13 cellular contexts compared by ENCODE assay signal in the genomic region with DNA sequence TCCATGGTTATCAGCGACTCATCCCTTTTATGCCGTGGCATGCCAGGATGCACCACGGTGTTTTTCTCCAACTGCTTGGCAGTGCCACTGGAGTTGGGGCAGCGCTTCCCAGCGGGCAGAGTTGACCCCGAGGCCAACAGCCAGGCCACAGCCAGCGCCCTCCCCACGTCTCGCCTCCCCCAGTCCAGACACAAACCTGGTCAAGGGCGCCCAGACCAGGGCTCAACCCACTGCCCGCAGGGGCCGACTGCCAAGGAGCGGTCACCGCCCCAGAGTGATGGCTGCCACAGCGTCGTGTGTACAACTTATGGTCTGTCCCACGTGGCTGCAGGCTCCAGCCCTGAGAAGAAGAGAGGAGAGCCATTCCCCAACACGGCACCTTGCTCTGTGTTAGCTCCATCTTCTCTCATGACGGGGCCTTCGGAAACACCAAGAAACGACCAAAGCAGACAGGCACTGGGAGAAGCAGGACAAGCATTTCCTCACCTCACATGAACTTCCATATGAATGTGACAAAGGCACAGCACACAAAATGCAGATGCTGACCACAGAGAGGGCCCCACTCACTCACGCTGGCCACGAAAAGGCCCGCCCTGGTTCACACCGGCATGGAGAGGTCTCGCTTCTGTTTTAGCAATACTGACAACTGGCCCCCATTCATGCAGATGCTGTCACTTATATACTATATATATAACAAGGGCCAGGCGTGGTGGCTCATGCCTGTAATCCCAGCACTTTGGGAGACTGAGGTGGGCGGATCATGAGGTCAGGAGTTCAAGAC. TPM values are rescaled to one million over a fixed set of nuclear protein-coding genes. Genes with fewer than 3 reads are reported as not detected.
DNase-seq lines count a peak whose midpoint lies in the region; ATAC-seq and TF ChIP-seq lines count a peak whose summit lies in the region.
"Had no signal": no experiment of that assay in that cellular context is flagged by ENCODE, and none has a peak within 500 bp of the region (broad histone marks: within the 10 kb centered on the region; RNA-seq: fewer than 3 reads in every experiment).

No MANE protein-coding gene starts in this region.

- TF ChIP-seq POLR2A in Peyer's patch (IDR thresholded peaks at IDR 0.05) = no peak

- peak overlapping the region in 2 of 4 donors; percentile 11 to 27 for H3K4me3 ChIP-seq in Peyer's patch
- H3K4me3 ChIP-seq in endodermal cell (ENCODE audit: low read length) = no peak overlapping the region
- H3K4me3 ChIP-seq in thymus (ENCODE audit: low read length) = peak overlapping the region; percentile 42
- H3K4me3 ChIP-seq: testis had no signal

- WGBS in endodermal cell (ENCODE audit: insufficient coverage in 1 of 2, insufficient read length in 1 of 2), 2 experiments = 94 to 97% methylated on average over 22 to 28 of the region's 28 CpGs
- 78% methylated on average over 28 of the region's 28 CpGs for WGBS in thymus

- no peak overlapping the region for H3K9ac ChIP-seq in endodermal cell (ENCODE audit: extremely low read depth, low read length, poor library complexity, severe bottlenecking)

- TF ChIP-seq CTCF in Peyer's patch (IDR thresholded peaks at IDR 0.05) (no peak), endodermal cell (conservative IDR thresholded peaks at IDR 0.05) (no peak)

- no peaks in the 10 kb centered on the region for H3K27me3 Mint-ChIP-seq in activated naive CD4-positive, alpha-beta T cell treated with anti-CD3 and anti-CD28 coated beads, Interleukin-2, amount 50 U/mL, for 24 hours
- no peaks in the 10 kb centered on the region for H3K27me3 Mint-ChIP-seq in endodermal cell (ENCODE audit: insufficient read depth)

- H3K36me3 ChIP-seq in Peyer's patch (no peaks in the 10 kb centered on the region), endodermal cell (ENCODE audit: control insufficient read depth, insufficient read depth, low read length) (peaks cover 5% of the 10 kb centered on the region), thymus (ENCODE audit: control insufficient read depth, insufficient read depth) (peaks cover 6% of the 10 kb centered on the region)

- ATAC-seq in GM21360 (IDR thresholded peaks at IDR 0.05; ENCODE audit: unreplicated experiment) = no peak
- ATAC-seq: HCT116 had no signal

- H3K27ac ChIP-seq in Peyer's patch = peak overlapping the region in 3 of 4 donors; percentile 23 to 89 (median 72)
- no peak overlapping the region for H3K27ac ChIP-seq in endodermal cell (ENCODE audit: low read depth, low read length)
- peak overlapping the region; percentile 52 for H3K27ac ChIP-seq in thymus (ENCODE audit: low read depth)
- H3K27ac ChIP-seq: testis had no signal

- no peaks in the 10 kb centered on the region for H3K9me3 Mint-ChIP-seq in activated naive CD4-positive, alpha-beta T cell treated with anti-CD3 and anti-CD28 coated beads, Interleukin-2, amount 50 U/mL, for 24 hours
- no peaks in the 10 kb centered on the region for H3K9me3 Mint-ChIP-seq in endodermal cell

- H3K4me1 Mint-ChIP-seq in activated naive CD4-positive, alpha-beta T cell treated with anti-CD3 and anti-CD28 coated beads, Interleukin-2, amount 50 U/mL, for 24 hours = peaks cover 64% of the 10 kb centered on the region
- H3K4me1 Mint-ChIP-seq in endodermal cell = peaks cover 16% of the 10 kb centered on the region

- H3K27ac Mint-ChIP-seq in activated naive CD4-positive, alpha-beta T cell treated with anti-CD3 and anti-CD28 coated beads, Interleukin-2, amount 50 U/mL, for 24 hours = no peak overlapping the region
- H3K27ac Mint-ChIP-seq in endodermal cell = peak overlapping the region; percentile 52

- H3K9me3 ChIP-seq in Peyer's patch (no peaks in the 10 kb centered on the region), endodermal cell (ENCODE audit: control insufficient read depth, low read length) (no peaks in the 10 kb centered on the region), thymus (ENCODE audit: control insufficient read depth) (no peaks in the 10 kb centered on the region)
- H3K9me3 ChIP-seq: testis had no signal

- DNase-seq in activated naive CD4-positive, alpha-beta T cell (lab: John Stamatoyannopoulos, UW) = no peak
- DNase-seq in Peyer's patch = peak in 1 of 3 donors; percentile 52
- no peak for DNase-seq in endodermal cell
- DNase-seq in anterior cingulate cortex (lab: John Stamatoyannopoulos, UW) = no peak
- no peak for DNase-seq in NCI-H187 (lab: John Stamatoyannopoulos, UW)
- DNase-seq: mammary epithelial cell, NCI-H2227 treated with DMSO at 0.1 percent for 48 hours, testis had no signal

- H3K36me3 Mint-ChIP-seq in activated naive CD4-positive, alpha-beta T cell treated with anti-CD3 and anti-CD28 coated beads, Interleukin-2, amount 50 U/mL, for 24 hours = no peaks in the 10 kb centered on the region
- H3K36me3 Mint-ChIP-seq in endodermal cell (ENCODE audit: low read depth) = peaks cover 7% of the 10 kb centered on the region

- peak overlapping the region; percentile 76 for H3K4me3 Mint-ChIP-seq in activated naive CD4-positive, alpha-beta T cell treated with anti-CD3 and anti-CD28 coated beads, Interleukin-2, amount 50 U/mL, for 24 hours
- no peak overlapping the region for H3K4me3 Mint-ChIP-seq in endodermal cell

- H3K4me1 ChIP-seq in Peyer's patch (peaks cover 4 to 42% (median 17%) of the 10 kb centered on the region in 4 donors), endodermal cell (ENCODE audit: control insufficient read depth, insufficient read depth, low read length) (no peaks in the 10 kb centered on the region), thymus (ENCODE audit: control insufficient read depth, insufficient read depth, low read length) (peaks cover 21% of the 10 kb centered on the region)

- no peaks in the 10 kb centered on the region for H3K27me3 ChIP-seq in Peyer's patch
- no peaks in the 10 kb centered on the region for H3K27me3 ChIP-seq in endodermal cell (ENCODE audit: control insufficient read depth, insufficient read depth, low read length, poor library complexity, severe bottlenecking)
- H3K27me3 ChIP-seq in thymus (ENCODE audit: control insufficient read depth, insufficient read depth) = no peaks in the 10 kb centered on the region
- H3K27me3 ChIP-seq: testis had no signal

RNA-seq across cellular contexts. Expression of gene AXIN1, which starts 27.0 kb away (rescaled TPM):
- total RNA-seq in Peyer's patch (10 to 100 TPM; 31.4 to 47.2 (median 37.3) TPM), endodermal cell (10 to 100 TPM; 36.5 to 37.3 TPM)
- polyA plus RNA-seq in endodermal cell (2013, experiment 1 of 2) = 23.7 TPM
- 22.3 TPM for polyA plus RNA-seq in endodermal cell (2013, experiment 2 of 2)
- polyA plus RNA-seq in thymus = 24.1 TPM

RNA-seq across cellular contexts. Expression of gene PDIA2, which starts 42.6 kb away (rescaled TPM):
- total RNA-seq in Peyer's patch (10 to 100 TPM in 2 of 4 donors, 1 to 10 TPM in 2; 1.7 to 29.2 (median 11.1) TPM), endodermal cell (1 to 10 TPM; 2.9 to 9.9 TPM)
- polyA plus RNA-seq in endodermal cell (2013, experiment 1 of 2) = 3.8 TPM
- 2.4 TPM for polyA plus RNA-seq in endodermal cell (2013, experiment 2 of 2)
- 1.8 TPM for polyA plus RNA-seq in thymus
- total RNA-seq: mammary epithelial cell had no signal
- polyA plus RNA-seq: mammary epithelial cell had no signal

RNA-seq across cellular contexts. Expression of gene MRPL28, which starts 44.8 kb away (rescaled TPM):
- total RNA-seq in Peyer's patch (10 to 100 TPM; 58.3 to 73.4 (median 61.3) TPM), endodermal cell (100 to 1,000 TPM; 137 to 138 TPM)
- polyA plus RNA-seq in endodermal cell (2013, experiment 1 of 2) = 84.7 TPM
- polyA plus RNA-seq in endodermal cell (2013, experiment 2 of 2) = 79.2 TPM
- polyA plus RNA-seq in thymus = 79.4 TPM

RNA-seq across cellular contexts. Expression of gene ARHGDIG, which starts 45.2 kb away (rescaled TPM):
- total RNA-seq in Peyer's patch (100 to 1,000 TPM in 1 of 4 donors, 10 to 100 TPM in 1, 1 to 10 TPM in 1, not detected in 1; 3.7 to 112 (median 67.5) TPM), endodermal cell (10 to 100 TPM in 1 of 2 donors, 1 to 10 TPM in 1; 6.8 to 19.2 TPM)
- 4.6 TPM for polyA plus RNA-seq in endodermal cell (2013, experiment 1 of 2)
- polyA plus RNA-seq in endodermal cell (2013, experiment 2 of 2) = 3.8 TPM
- 0.52 TPM for polyA plus RNA-seq in thymus
- total RNA-seq: LHCN-M2, mammary epithelial cell had no signal
- polyA plus RNA-seq: mammary epithelial cell had no signal

RNA-seq across cellular contexts. Expression of gene RGS11, which starts 49.8 kb away (rescaled TPM):
- total RNA-seq in Peyer's patch (10 to 100 TPM in 3 of 4 donors, 1 to 10 TPM in 1; 6.1 to 16.5 (median 11.4) TPM), endodermal cell (1 to 10 TPM; 2.0 to 7.8 TPM)
- 3.0 TPM for polyA plus RNA-seq in endodermal cell (2013, experiment 1 of 2)
- polyA plus RNA-seq in endodermal cell (2013, experiment 2 of 2) = 1.5 TPM
- 1.3 TPM for polyA plus RNA-seq in thymus
